In the genomic region with DNA sequence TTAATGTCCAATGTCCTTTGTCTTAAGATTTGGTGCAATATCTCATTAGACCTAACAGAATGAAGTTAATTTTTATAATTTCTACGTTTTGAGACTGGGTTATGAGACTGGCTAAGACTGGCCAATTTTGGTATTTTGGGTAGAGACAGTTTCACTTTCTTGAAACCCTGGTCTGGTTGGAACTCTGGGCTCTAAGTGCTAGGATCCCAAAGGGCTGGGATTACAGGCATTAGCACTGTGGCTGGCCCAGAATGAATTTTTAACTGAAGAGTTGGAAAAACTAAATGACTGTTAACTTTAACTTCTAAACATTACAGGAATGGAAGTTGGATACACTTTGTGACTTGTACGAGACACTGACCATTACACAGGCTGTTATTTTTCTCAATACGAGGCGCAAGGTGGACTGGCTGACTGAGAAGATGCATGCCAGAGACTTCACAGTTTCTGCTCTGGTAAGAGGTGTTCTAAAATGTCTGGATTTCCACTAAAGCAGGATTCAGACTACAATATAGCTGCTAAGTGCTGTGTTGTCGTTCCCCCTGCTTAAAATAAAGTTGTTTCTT, we compare ENCODE assay signal across 8 cellular contexts.
DNase-seq lines count a peak whose midpoint lies in the region; ATAC-seq and TF ChIP-seq lines count a peak whose summit lies in the region.

No MANE protein-coding gene starts in this region.

- no peaks in the 10 kb centered on the region for H3K9me3 Mint-ChIP-seq in activated naive CD4-positive, alpha-beta T cell treated with anti-CD3 and anti-CD28 coated beads, Interleukin-2, amount 10 ng/mL, durations not matched to agents 7 days and 5 days

- CTCF ChIA-PET in activated naive CD4-positive, alpha-beta T cell treated with anti-CD3 and anti-CD28 coated beads, Interleukin-2, amount 10 ng/mL, durations not matched to agents 7 days and 5 days (lab: Charles Lee): interaction anchor here (1.3 kb wide), 1 partner anchor 14 kb away, joined by 3 read pairs; no protein-coding TSS in a partner anchor

- peaks cover 5% of the 10 kb centered on the region for H3K27me3 Mint-ChIP-seq in activated naive CD4-positive, alpha-beta T cell treated with anti-CD3 and anti-CD28 coated beads, Interleukin-2, amount 10 ng/mL, durations not matched to agents 7 days and 5 days

- ATAC-seq in HG03457 (IDR thresholded peaks at IDR 0.05; ENCODE audit: unreplicated experiment): no peak
- ATAC-seq in HG02938 (IDR thresholded peaks at IDR 0.05; ENCODE audit: unreplicated experiment): no peak

- peaks cover 58% of the 10 kb centered on the region for H3K4me1 Mint-ChIP-seq in activated naive CD4-positive, alpha-beta T cell treated with anti-CD3 and anti-CD28 coated beads, Interleukin-2, amount 10 ng/mL, durations not matched to agents 7 days and 5 days

- peak overlapping the region; percentile 1 for H3K27ac ChIP-seq in subcutaneous abdominal adipose tissue (ENCODE audit: low read depth, low read length)

- no peaks in the 10 kb centered on the region for H3K9me3 ChIP-seq in subcutaneous abdominal adipose tissue (ENCODE audit: control insufficient read depth in 5 of 5, low read length in 5 of 5)

- H3K4me3 ChIP-seq in WI38 (ENCODE audit: low read depth, low read length): peak overlapping the region; percentile 89
- H3K4me3 ChIP-seq in foreskin fibroblast (ENCODE audit: low read depth in 1 of 2, low read length in 2 of 2): peak overlapping the region; percentile 62 to 99
- peak overlapping the region in 2 of 5 donors; percentile 19 to 97 for H3K4me3 ChIP-seq in subcutaneous abdominal adipose tissue (ENCODE audit: low read depth in 1 of 5, low read length in 5 of 5)

- H3K27me3 ChIP-seq in subcutaneous abdominal adipose tissue (ENCODE audit: control insufficient read depth in 5 of 5, insufficient read depth in 4 of 5, low read length in 5 of 5): no peaks in the 10 kb centered on the region

- no peak for DNase-seq in activated naive CD4-positive, alpha-beta T cell treated with anti-CD3 and anti-CD28 coated beads, Interleukin-2, amount 10 ng/mL, durations not matched to agents 7 days and 5 days
- DNase-seq in activated naive CD4-positive, alpha-beta T cell treated with Interleukin-2 at 50 U/mL for 16 hours: no peak
- DNase-seq in foreskin fibroblast (peak in 1 of 2 donors; percentile 11), NCI-H446 (lab: John Stamatoyannopoulos, UW) (no peak)

- H3K27ac Mint-ChIP-seq in activated naive CD4-positive, alpha-beta T cell treated with anti-CD3 and anti-CD28 coated beads, Interleukin-2, amount 10 ng/mL, durations not matched to agents 7 days and 5 days: peak overlapping the region; percentile 58

- H3K36me3 ChIP-seq in subcutaneous abdominal adipose tissue (ENCODE audit: control insufficient read depth in 5 of 5, insufficient read depth in 5 of 5, low read length in 5 of 5): peaks cover 54 to 62% (median 61%) of the 10 kb centered on the region in 5 donors

- TF ChIP-seq CTCF in WI38 (IDR thresholded peaks at IDR 0.05; ENCODE audit: low read depth, low read length) (no peak), foreskin fibroblast (IDR thresholded peaks at IDR 0.05; ENCODE audit: low read depth, low read length) (no peak)

- peaks cover 10 to 51% (median 49%) of the 10 kb centered on the region in 5 donors for H3K4me1 ChIP-seq in subcutaneous abdominal adipose tissue (ENCODE audit: control insufficient read depth in 5 of 5, insufficient read depth in 5 of 5, low read length in 5 of 5)

- peak overlapping the region in 2 of 5 donors; percentile 7 to 22 for H3K9ac ChIP-seq in subcutaneous abdominal adipose tissue (ENCODE audit: low read length in 5 of 5)

- H3K36me3 Mint-ChIP-seq in activated naive CD4-positive, alpha-beta T cell treated with anti-CD3 and anti-CD28 coated beads, Interleukin-2, amount 10 ng/mL, durations not matched to agents 7 days and 5 days: peaks cover 76% of the 10 kb centered on the region

- H3K4me3 Mint-ChIP-seq in activated naive CD4-positive, alpha-beta T cell treated with anti-CD3 and anti-CD28 coated beads, Interleukin-2, amount 10 ng/mL, durations not matched to agents 7 days and 5 days: peak overlapping the region; percentile 93
